In genomic region chr6:150928882-150929281, GRCh38 we compare ENCODE assay signal across 1 cellular context.
TF ChIP-seq lines count a peak whose summit lies in the region.

No MANE protein-coding gene starts in this region.

TF ChIP-seq in GM23338, 12 proteins besides CTCF, POLR2A, EP300 and RAD21 (continued from another document):
- TF ChIP-seq ZNF462 (CRISPR knock-in tag; IDR thresholded peaks at IDR 0.05) (no peak), REST (IDR thresholded peaks at IDR 0.05; ENCODE audit: unreplicated experiment) (no peak), JUNB (IDR thresholded peaks at IDR 0.05; ENCODE audit: unreplicated experiment) (no peak), EZH2 (IDR thresholded peaks at IDR 0.05; ENCODE audit: low read depth, unreplicated experiment) (no peak), STAT1 (IDR thresholded peaks at IDR 0.05; ENCODE audit: unreplicated experiment) (no peak)
TF ChIP-seq in GM23338: peak in this region for 0.
